In genomic region chr1:38522998-38523939, GRCh38 we compare ENCODE assay signal across 1 cellular context.
TF ChIP-seq lines count a peak whose summit lies in the region.

No MANE protein-coding gene starts in this region.

TF ChIP-seq in WTC11, 78 proteins besides CTCF, POLR2A, EP300 and RAD21 (continued from another document):
- TF ChIP-seq E2F4 (CRISPR knock-in tag; IDR thresholded peaks at IDR 0.05; ENCODE audit: borderline replicate concordance, low read depth) = no peak
- TF ChIP-seq GABPB1 (CRISPR knock-in tag; IDR thresholded peaks at IDR 0.05) = no peak
TF ChIP-seq in WTC11: peak in this region for 0.
